ENCODE assay signal across 7 cellular contexts in genomic region chr9:68779558-68780376, GRCh38.
DNase-seq lines count a peak whose midpoint lies in the region; ATAC-seq and TF ChIP-seq lines count a peak whose summit lies in the region.

No MANE protein-coding gene starts in this region.

- no peaks in the 10 kb centered on the region for H3K9me3 Mint-ChIP-seq in T-helper 2 cell treated with Interferon-gamma antibody and Interleukin-4, amounts not matched to agents 5 μg/mL and 100 μg/mL, for 36 hours

- no peak for TF ChIP-seq CTCF in retinal pigment epithelial cell (conservative IDR thresholded peaks at IDR 0.05; ENCODE audit: low read depth, low read length)

- H3K4me3 ChIP-seq in retinal pigment epithelial cell (ENCODE audit: low read length), result peak overlapping the region; percentile 86

- H3K27ac Mint-ChIP-seq in T-helper 2 cell treated with Interferon-gamma antibody and Interleukin-4, amounts not matched to agents 5 μg/mL and 100 μg/mL, for 36 hours, result no peak overlapping the region

- no peaks in the 10 kb centered on the region for H3K36me3 Mint-ChIP-seq in T-helper 2 cell treated with Interferon-gamma antibody and Interleukin-4, amounts not matched to agents 5 μg/mL and 100 μg/mL, for 36 hours (ENCODE audit: low read depth)

- DNase-seq in NCI-H187 (lab: John Stamatoyannopoulos, UW) (peak; percentile 74 to 77), astrocyte of the hippocampus (ENCODE audit: low read depth, low spot score) (peak; percentile 99), hypothalamus (lab: John Stamatoyannopoulos, UW) (peak; percentile 53 to 94 (median 84)), retinal pigment epithelial cell (ENCODE audit: low read depth) (peak; percentile 81)
- peak; percentile 93 for DNase-seq in T-helper 2 cell treated with Interferon-gamma antibody and Interleukin-4, amounts not matched to agents 5 μg/mL and 100 μg/mL, for 36 hours (ENCODE audit: low spot score)

- H3K27me3 Mint-ChIP-seq in T-helper 2 cell treated with Interferon-gamma antibody and Interleukin-4, amounts not matched to agents 5 μg/mL and 100 μg/mL, for 36 hours (ENCODE audit: low read depth), result no peaks in the 10 kb centered on the region

- peak; percentile 87 for ATAC-seq in GM18502 (IDR thresholded peaks at IDR 0.05; ENCODE audit: poor library complexity, unreplicated experiment)
- peak; percentile 84 for ATAC-seq in HG02943 (IDR thresholded peaks at IDR 0.05; ENCODE audit: low read depth, unreplicated experiment)

- peaks cover 7% of the 10 kb centered on the region for H3K4me1 Mint-ChIP-seq in T-helper 2 cell treated with Interferon-gamma antibody and Interleukin-4, amounts not matched to agents 5 μg/mL and 100 μg/mL, for 36 hours (ENCODE audit: low read depth)

- H3K4me3 Mint-ChIP-seq in T-helper 2 cell treated with Interferon-gamma antibody and Interleukin-4, amounts not matched to agents 5 μg/mL and 100 μg/mL, for 36 hours, result no peak overlapping the region

Comparison
In these comparisons a context has a peak if more than half of its experiments do, and no peak if none do; other contexts are left out.
1. Peak in every context shown above with its lines: DNase-seq, ATAC-seq and H3K4me3 ChIP-seq.